Comparison of ENCODE assay signal across 8 cellular contexts in the genomic region with DNA sequence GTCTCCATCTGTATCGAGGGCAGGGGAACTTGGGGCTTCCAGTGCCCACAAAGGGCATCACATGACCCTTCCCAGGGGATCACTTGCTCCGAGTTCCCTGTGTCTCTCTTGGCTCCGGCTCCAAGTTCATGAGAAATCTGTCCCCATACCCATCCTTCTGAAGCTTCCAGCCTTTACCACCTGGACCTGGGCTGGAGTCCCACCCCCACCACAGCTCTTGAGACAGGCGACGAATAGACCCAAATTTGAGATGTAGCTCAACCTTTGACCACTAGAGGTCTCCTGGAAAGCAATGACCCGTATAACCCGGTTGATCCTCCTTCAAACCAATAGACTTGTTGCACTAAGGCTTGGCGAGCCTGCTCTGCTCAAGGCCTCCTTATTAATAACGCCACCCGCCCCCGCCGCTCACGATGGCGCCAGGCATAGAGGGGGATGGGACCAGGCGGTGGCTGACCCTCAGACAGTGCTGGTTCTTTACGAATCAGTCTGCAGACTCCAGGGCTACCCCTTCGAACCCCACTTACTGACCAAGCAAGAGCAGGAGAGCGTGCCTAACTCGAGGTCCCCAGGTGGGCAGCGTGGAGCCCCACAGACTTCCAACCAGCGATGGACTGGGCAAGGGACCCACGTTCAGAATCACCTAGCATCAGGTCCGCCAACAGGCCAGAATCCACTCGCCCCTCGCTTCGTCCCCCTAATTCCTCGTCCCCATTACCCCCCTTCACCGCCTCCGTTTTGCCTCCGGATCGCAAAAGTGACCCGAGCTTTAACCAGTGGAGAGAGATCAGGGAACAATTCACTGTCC.
A peak's percentile ranks its signal among the peaks of the same experiment; 100 is the strongest.
DNase-seq lines count a peak whose midpoint lies in the region; ATAC-seq and TF ChIP-seq lines count a peak whose summit lies in the region.

No MANE protein-coding gene starts in this region.

- ATAC-seq in GM18502 (IDR thresholded peaks at IDR 0.05; ENCODE audit: poor library complexity, unreplicated experiment): peak; percentile 73
- peak; percentile 71 for ATAC-seq in HG02870 (IDR thresholded peaks at IDR 0.05; ENCODE audit: unreplicated experiment)

- H3K9me3 ChIP-seq in mucosa of rectum (ENCODE audit: control insufficient read depth in 2 of 2, low read length in 2 of 2): no peaks in the 10 kb centered on the region

- no peaks in the 10 kb centered on the region for H3K27me3 ChIP-seq in mucosa of rectum (ENCODE audit: control insufficient read depth in 2 of 2, insufficient read depth in 2 of 2, low read length in 2 of 2)

- DNase-seq in AG04449 (ENCODE audit: low read depth, low spot score) (no peak), NCI-H2107 (lab: John Stamatoyannopoulos, UW) (peak; percentile 3), erythroblast (lab: John Stamatoyannopoulos, UW) (peak; percentile 82 to 85), superior temporal gyrus (ENCODE audit: extremely low spot score) (peak; percentile 81)
- DNase-seq in activated CD8-positive, alpha-beta memory T cell treated with anti-CD3 and anti-CD28 coated beads, Interleukin-2, amount 50 U/mL, for 4 hours: peak; percentile 37

- CTCF ChIA-PET in AG04449 (lab: Yijun Ruan, JAX): interaction anchor here (0.6 to 4.3 kb wide), 45 partner anchors 9 to 750 kb away, joined by 3 to 26 read pairs (median 4); no protein-coding TSS in a partner anchor

- peaks cover 24 to 37% of the 10 kb centered on the region in 2 donors for H3K4me1 ChIP-seq in mucosa of rectum (ENCODE audit: control insufficient read depth in 2 of 2, insufficient read depth in 2 of 2, low read length in 2 of 2)

- POLR2A ChIA-PET in AG04449 (lab: Yijun Ruan, JAX): no interaction called here

- H3K36me3 ChIP-seq in mucosa of rectum (ENCODE audit: control insufficient read depth in 2 of 2, insufficient read depth in 2 of 2, low read length in 2 of 2): no peaks in the 10 kb centered on the region

- H3K4me3 ChIP-seq in AG04449 (ENCODE audit: low read depth, low read length): peak overlapping the region; percentile 37
- peak overlapping the region; percentile 5 to 67 for H3K4me3 ChIP-seq in mucosa of rectum (ENCODE audit: low read length in 2 of 2)

- no peak for TF ChIP-seq POLR2A in erythroblast (IDR thresholded peaks at IDR 0.05; ENCODE audit: low read length)

- H3K9ac ChIP-seq in mucosa of rectum (ENCODE audit: low read depth in 1 of 2, low read length in 2 of 2): peak overlapping the region; percentile 6 to 57

- H3K27ac ChIP-seq in mucosa of rectum (ENCODE audit: low read depth in 2 of 2, low read length in 2 of 2): peak overlapping the region in 1 of 2 donors; percentile 48

- peak; percentile 56 for TF ChIP-seq CTCF in AG04449 (IDR thresholded peaks at IDR 0.05; ENCODE audit: insufficient read depth, low read length, missing control alignments)
